In the genomic region with DNA sequence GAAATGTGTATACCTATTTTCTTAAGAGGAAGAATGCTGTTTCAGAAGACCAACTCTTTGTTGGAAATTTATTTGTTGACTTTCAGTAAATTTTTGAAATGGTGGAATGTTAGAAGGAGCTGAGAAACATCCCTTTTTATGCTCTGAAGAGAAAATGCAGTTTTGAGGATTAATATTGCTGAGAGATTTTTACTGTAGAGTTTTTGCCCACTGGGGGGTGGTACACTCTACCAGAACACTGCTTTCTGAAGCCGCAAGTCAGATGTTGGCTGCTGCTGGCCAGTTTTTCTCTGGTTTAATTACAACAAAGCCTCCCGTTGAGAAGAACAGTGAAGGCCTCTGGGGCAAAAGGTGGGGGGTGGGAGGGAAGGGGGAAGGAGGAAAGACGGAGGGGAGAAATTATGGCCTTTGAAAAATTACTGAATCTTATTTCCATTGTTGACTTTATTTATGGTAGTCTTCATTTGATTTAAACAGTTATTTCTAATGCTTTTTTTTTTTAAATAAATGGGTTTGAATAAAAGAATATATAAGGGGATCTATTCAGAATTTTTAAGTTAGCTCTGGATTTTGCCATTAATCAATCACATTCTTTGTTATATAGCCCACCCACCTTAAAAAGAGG, we compare ENCODE assay signal across 9 cellular contexts. TPM values are rescaled to one million over a fixed set of nuclear protein-coding genes. Genes with fewer than 3 reads are reported as not detected.
DNase-seq lines count a peak whose midpoint lies in the region; ATAC-seq, FAIRE-seq and TF ChIP-seq lines count a peak whose summit lies in the region.
"Had no signal": no experiment of that assay in that cellular context is flagged by ENCODE, and none has a peak within 500 bp of the region (broad histone marks: within the 10 kb centered on the region; RNA-seq: fewer than 3 reads in every experiment).

No MANE protein-coding gene starts in this region.

- CTCF ChIA-PET in GM12878 (lab: Yijun Ruan, JAX): interaction anchor here (0.6 to 1.0 kb wide), 2 partner anchors 280 to 613 kb away, joined by 3 to 4 read pairs; no protein-coding TSS in a partner anchor

- POLR2A ChIA-PET in GM12878 (lab: Charles Lee): no interaction called here

- no peak overlapping the region for H3K9ac ChIP-seq in GM12878 (ENCODE audit: control insufficient read depth, insufficient read depth, low read length)

- H3K36me3 ChIP-seq in GM12878 (ENCODE audit: control insufficient read depth in 2 of 2, insufficient read depth in 2 of 2, low read length in 1 of 2) (no peaks in the 10 kb centered on the region), left lung (no peaks in the 10 kb centered on the region), uterus (no peaks in the 10 kb centered on the region)

- FAIRE-seq in GM12878 (lab: Jason Lieb, UNC): no peak
- no peak for FAIRE-seq in HTR-8/SVneo (lab: Jason Lieb, UNC)

- ATAC-seq in GM12878 (peak; percentile 56), left lung (peak; percentile 49)

- no peak overlapping the region for H3K4me2 ChIP-seq in GM12878 (ENCODE audit: control insufficient read depth, insufficient read depth)

- H3K79me2 ChIP-seq in GM12878 (ENCODE audit: control insufficient read depth, insufficient read depth, low read length): no peaks in the 10 kb centered on the region

- H2AFZ ChIP-seq in GM12878 (ENCODE audit: control insufficient read depth, low read depth, low read length): no peak overlapping the region

- no peak for TF ChIP-seq POLR2A in GM12878 (IDR thresholded peaks at IDR 0.05; ENCODE audit: low read depth, low read length)
- no peak for TF ChIP-seq POLR2A in uterus (IDR thresholded peaks at IDR 0.05)

- BruUV-seq in GM12878 (replicated peaks; lab: Mats Ljungman, UMichigan): no TSS peak

- 22% methylated on average over 2 of the region's 3 CpGs for WGBS in GM12878 (ENCODE audit: insufficient coverage, insufficient replicate concordance, low lambda C conversion rate, missing lambda C conversion rate)

- H3K9me3 ChIP-seq in GM12878 (replicated peaks; ENCODE audit: control insufficient read depth, insufficient read depth, low read length) (no peaks in the 10 kb centered on the region), left lung (no peaks in the 10 kb centered on the region), uterus (no peaks in the 10 kb centered on the region)

- SMC1A ChIA-PET in GM12878 (lab: Charles Lee; ENCODE audit: uncharacterized antibody, unreplicated experiment): interaction anchor here (0.7 kb wide), 1 partner anchor 503 kb away, joined by 3 read pairs; no protein-coding TSS in a partner anchor

- DNase-seq in DMS153 treated with DMSO at 0.1 percent for 48 hours (lab: John Stamatoyannopoulos, UW; ENCODE audit: unreplicated experiment) (peak; percentile 9), NCI-H1417 (lab: John Stamatoyannopoulos, UW) (peak in 2 of 3 experiments; percentile 55 to 88), GM12878 (ENCODE audit: low read depth, low spot score) (no peak), left lung (no peak), uterus (peak; percentile 18 to 25), HTR-8/SVneo (ENCODE audit: insufficient read length, low spot score) (no peak), HUDEP-2 (lab: John Stamatoyannopoulos, UW; ENCODE audit: unreplicated experiment in 76 of 76) (no peak)
- DNase-seq in stimulated activated CD8-positive, alpha-beta memory T cell treated with anti-CD3 and anti-CD28 coated beads, Interleukin-4, amount 100 ng/mL, for 48 hours: no peak

- no peaks in the 10 kb centered on the region for H3K4me1 ChIP-seq in GM12878 (ENCODE audit: control insufficient read depth, insufficient read depth, low read length)
- no peaks in the 10 kb centered on the region for H3K4me1 ChIP-seq in left lung
- H3K4me1 ChIP-seq in uterus: no peaks in the 10 kb centered on the region

- RAD21 ChIA-PET in GM12878 (lab: Charles Lee; ENCODE audit: unreplicated experiment): no interaction called here

- TF ChIP-seq EP300 in GM12878 (IDR thresholded peaks at IDR 0.05; ENCODE audit: borderline replicate concordance in 1 of 2, control insufficient read depth in 1 of 2, low read depth in 2 of 2, low read length in 2 of 2): no peak

- H3K4me3 ChIP-seq in GM12878 (no peak overlapping the region), left lung (peak overlapping the region; percentile 30 to 37), uterus (no peak overlapping the region)

- H4K20me1 ChIP-seq in GM12878 (ENCODE audit: control insufficient read depth, insufficient read depth): no peaks in the 10 kb centered on the region

- H3K27ac ChIP-seq in GM12878 (ENCODE audit: control insufficient read depth, insufficient read depth) (no peak overlapping the region), left lung (peak overlapping the region; percentile 26 to 83), uterus (no peak overlapping the region)

- in situ Hi-C loops in GM12878 (cut with MboI): loop anchor here (10.0 to 25.0 kb wide), 2 partner anchors 900 to 1328 kb away; no protein-coding TSS in a partner anchor

- peak; percentile 46 for TF ChIP-seq RAD21 in GM12878 (IDR thresholded peaks at IDR 0.05; ENCODE audit: insufficient read depth, low read depth, low read length)

- peak; percentile 11 to 45 (median 21); a peak in 2 of 6 replicates for TF ChIP-seq CTCF in GM12878 (IDR thresholded peaks at IDR 0.05 in 2 of 3, conservative IDR thresholded peaks at IDR 0.05 in 1 of 3; ENCODE audit: control insufficient read depth in 2 of 3, extremely low read depth in 1 of 3, insufficient read depth in 1 of 3, low read depth in 3 of 3, low read length in 3 of 3)
- TF ChIP-seq CTCF in left lung (IDR thresholded peaks at IDR 0.05): peak in 1 of 2 donors; percentile 25
- TF ChIP-seq CTCF in uterus (IDR thresholded peaks at IDR 0.05): peak; percentile 36 to 45 (median 38)

- intact Hi-C loops in GM12878 (cut with micrococcal nuclease; ENCODE audit: unreplicated experiment) (loop anchor here (10.0 kb wide), 1 partner anchor 620 kb away; no protein-coding TSS in a partner anchor), left lung (cut with DNase I) (no loop called here), uterus (cut with DNase I; ENCODE audit: low total_unique reads) (no loop called here)

- H3K27me3 ChIP-seq in GM12878 (replicated peaks in 1 of 2; ENCODE audit: control insufficient read depth in 2 of 2, insufficient read depth in 2 of 2, low read length in 1 of 2) (no peaks in the 10 kb centered on the region), left lung (no peaks in the 10 kb centered on the region), uterus (no peaks in the 10 kb centered on the region)

TF ChIP-seq in GM12878, 131 proteins besides CTCF, POLR2A, EP300 and RAD21:
- TF ChIP-seq NFYA (IDR thresholded peaks at IDR 0.05; ENCODE audit: borderline replicate concordance, low read depth, low read length) (no peak), STAT1 (conservative IDR thresholded peaks at IDR 0.05) (no peak), ZZZ3 (IDR thresholded peaks at IDR 0.05; ENCODE audit: control insufficient read depth, insufficient read length, low read depth) (no peak), CHD1 (IDR thresholded peaks at IDR 0.05; ENCODE audit: low read depth, low read length) (no peak), FOS (IDR thresholded peaks at IDR 0.05; ENCODE audit: borderline replicate concordance, extremely low read depth, insufficient read length) (no peak), SP1 (IDR thresholded peaks at IDR 0.05; ENCODE audit: low read depth, low read length) (no peak), MEF2B (IDR thresholded peaks at IDR 0.05; ENCODE audit: partially characterized antibody, poor library complexity, severe bottlenecking) (no peak), NRF1 (conservative IDR thresholded peaks at IDR 0.05; ENCODE audit: low read depth, low read length) (no peak), SMC3 (IDR thresholded peaks at IDR 0.05; ENCODE audit: borderline replicate concordance, low read length) (peak; percentile 17; the same call in 1 of the 2 replicates)

RNA-seq across cellular contexts. Expression of a gene that starts 3.0 kb away (rescaled TPM):
- not detected in 2 replicates for total RNA-seq in GM12878 (2013; cell fraction: nucleolus; rRNA removed)
- total RNA-seq in GM12878 (2014; rRNA removed) (0.06 and 0.16 TPM in 2 replicates), GM12878 (2014; rRNA removed; fragmentation: Illumina TruSeq; extraction: Trizol) (0.31 and 0.37 TPM in 2 replicates), GM12878 (2021) (0.11 and 0.23 TPM in 2 replicates), left lung (100 to 1,000 TPM in 1 of 2 donors, 10 to 100 TPM in 1; 63.9 to 124 TPM), uterus (10 to 100 TPM in 1 of 4 donors, 1 to 10 TPM in 2, not detected in 1; 1.8 to 14.4 (median 5.2) TPM)
- not detected for polyA plus RNA-seq in GM12878 (2011; ENCODE audit: low read depth)
- polyA plus RNA-seq in GM12878 (2011; rRNA removed) (1.9 and 2.4 TPM in 2 replicates), GM12878 (2014; fragmentation: Illumina TruSeq; extraction: Trizol) (0.21 and 0.35 TPM in 2 replicates), GM12878 (2014; fragmentation: Nextera tagmentation; extraction: Ambion mirVana) (1 to 10 TPM in 1 of 2 experiments, under 1 TPM in 1; 0.47 to 1.0 TPM), GM12878 (2014; rRNA removed) (0.08 and 0.13 TPM in 2 replicates), GM12878 (2016; fragmentation: Nextera tagmentation; extraction: Ambion mirVana) (under 1 TPM; 0.09 to 0.26 TPM)
- 0.95 and 1.0 TPM in 2 replicates for polyA plus RNA-seq in GM12878 (2011; cell fraction: cytosol; rRNA removed)
- polyA plus RNA-seq in GM12878 (2011; cell fraction: nucleus; rRNA removed): 1.3 and 2.0 TPM in 2 replicates
- polyA plus RNA-seq in GM12878 (2012): 0.07 TPM in 1 of 2 replicates, not detected in the other
- 2.1 and 3.0 TPM in 2 replicates for polyA minus RNA-seq in GM12878 (2011; rRNA and poly(A)+ RNA removed)
- polyA minus RNA-seq in GM12878 (2011; cell fraction: cytosol; rRNA and poly(A)+ RNA removed): 0.80 and 2.1 TPM in 2 replicates
- 1.2 and 2.5 TPM in 2 replicates for polyA minus RNA-seq in GM12878 (2011; cell fraction: nucleus; rRNA and poly(A)+ RNA removed)
- polyA plus RNA-seq: IgD-negative memory B cell had no signal

Comparison
In these comparisons a context has a peak if more than half of its experiments do, and no peak if none do; other contexts are left out.
1. DNase-seq: peak in DMS153 treated with DMSO at 0.1 percent for 48 hours (single experiment), NCI-H1417 (2 of 3) and uterus (2 of 2); none in GM12878 (single experiment), left lung (0 of 2), HTR-8/SVneo (single experiment), stimulated activated CD8-positive, alpha-beta memory T cell treated with anti-CD3 and anti-CD28 coated beads, Interleukin-4, amount 100 ng/mL, for 48 hours (single experiment) and HUDEP-2 (0 of 76).
2. H3K27ac ChIP-seq: peak in left lung (2 of 2); none in GM12878 (single experiment) and uterus (0 of 2).
3. H3K4me3 ChIP-seq: peak in left lung (2 of 2); none in GM12878 (single experiment) and uterus (0 of 2).
4. RNA of a gene that starts 3.0 kb away (total RNA-seq): 63.9 to 124 TPM in left lung; 1.8 to 14.4 TPM in uterus and 0.06 to 0.37 TPM in GM12878; every median in the first group is over 4 times any median in the second.